ENCODE assay signal across 30 cellular contexts in genomic region chr20:36281785-36282380, GRCh38.
"Had no signal": no experiment of that assay in that cellular context is flagged by ENCODE, and none has a peak within 500 bp of the region (broad histone marks: within the 10 kb centered on the region; RNA-seq: fewer than 3 reads in every experiment).

No MANE protein-coding gene starts in this region.

- H3K9ac ChIP-seq: KMS-11, SK-N-SH had no signal

- H3K36me3 ChIP-seq: adrenal gland, breast epithelium, SJSA1 had no signal

- FAIRE-seq: astrocyte, TTC549 had no signal

- H3K36me3 Mint-ChIP-seq: activated CD8-positive, alpha-beta memory T cell treated with anti-CD3 and anti-CD28 coated beads, Interleukin-2, amount 10 ng/mL, durations not matched to agents 7 days and 5 days had no signal

- H3K9me3 Mint-ChIP-seq: activated CD4-positive, alpha-beta T cell treated with anti-CD3 and anti-CD28 coated beads, Interleukin-2, amount 10 ng/mL, durations not matched to agents 24 days and 14 days; activated T-cell treated with anti-CD3 and anti-CD28 coated beads, Interleukin-2, amount 50 U/mL, for 72 hours; activated T-helper 17 cell treated with anti-CD3 and anti-CD28 coated beads, Interleukin-2, amount 50 U/mL, for 72 hours; T-helper 1 cell treated with Interleukin-12 subunit alpha and Interleukin-12 subunit beta and Interleukin-4 antibody, amounts not matched to agents 30 μg/mL and 1 μg/mL, for 36 hours; T-helper 2 cell treated with Interferon-gamma antibody and Interleukin-4, amounts not matched to agents 5 μg/mL and 100 μg/mL, for 36 hours had no signal

- H3K4me3 Mint-ChIP-seq: activated CD4-positive, alpha-beta T cell treated with anti-CD3 and anti-CD28 coated beads, Interleukin-2, amount 10 ng/mL, durations not matched to agents 24 days and 14 days; activated CD8-positive, alpha-beta memory T cell treated with anti-CD3 and anti-CD28 coated beads, Interleukin-2, amount 10 ng/mL, durations not matched to agents 7 days and 5 days; activated T-cell treated with anti-CD3 and anti-CD28 coated beads, Interleukin-2, amount 50 U/mL, for 72 hours; activated T-helper 17 cell treated with anti-CD3 and anti-CD28 coated beads, Interleukin-2, amount 50 U/mL, for 72 hours; T-helper 1 cell treated with Interleukin-12 subunit alpha and Interleukin-12 subunit beta and Interleukin-4 antibody, amounts not matched to agents 30 μg/mL and 1 μg/mL, for 36 hours; T-helper 2 cell treated with Interferon-gamma antibody and Interleukin-4, amounts not matched to agents 5 μg/mL and 100 μg/mL, for 36 hours had no signal

- H3K9me3 ChIP-seq: adrenal gland, body of pancreas, breast epithelium, SJSA1, SK-N-SH had no signal

- H3K4me1 ChIP-seq: adrenal gland, body of pancreas, breast epithelium, SJSA1 had no signal

- ATAC-seq: activated CD8-positive, alpha-beta memory T cell treated with anti-CD3 and anti-CD28 coated beads, Interleukin-2, amount 10 ng/mL, durations not matched to agents 7 days and 5 days; activated T-cell treated with anti-CD3 and anti-CD28 coated beads, Interleukin-2, amount 50 U/mL, for 72 hours; activated T-helper 17 cell treated with anti-CD3 and anti-CD28 coated beads, Interleukin-2, amount 50 U/mL, for 72 hours; body of pancreas; Panc1 had no signal

- H3K4me3 ChIP-seq: adrenal gland, body of pancreas, breast epithelium, SJSA1 had no signal

- H3K4me2 ChIP-seq: KMS-11, SK-N-SH had no signal

- H3K4me1 Mint-ChIP-seq: activated CD4-positive, alpha-beta T cell treated with anti-CD3 and anti-CD28 coated beads, Interleukin-2, amount 10 ng/mL, durations not matched to agents 24 days and 14 days; activated CD8-positive, alpha-beta memory T cell treated with anti-CD3 and anti-CD28 coated beads, Interleukin-2, amount 10 ng/mL, durations not matched to agents 7 days and 5 days; activated T-helper 17 cell treated with anti-CD3 and anti-CD28 coated beads, Interleukin-2, amount 50 U/mL, for 72 hours had no signal

- H3K27ac ChIP-seq: adrenal gland, body of pancreas, breast epithelium, KMS-11, SJSA1 had no signal

- H3K9me2 ChIP-seq: SK-N-SH had no signal

- H3K27ac Mint-ChIP-seq: activated CD4-positive, alpha-beta T cell treated with anti-CD3 and anti-CD28 coated beads, Interleukin-2, amount 10 ng/mL, durations not matched to agents 24 days and 14 days; activated CD8-positive, alpha-beta memory T cell treated with anti-CD3 and anti-CD28 coated beads, Interleukin-2, amount 10 ng/mL, durations not matched to agents 7 days and 5 days; activated T-cell treated with anti-CD3 and anti-CD28 coated beads, Interleukin-2, amount 50 U/mL, for 72 hours; activated T-helper 17 cell treated with anti-CD3 and anti-CD28 coated beads, Interleukin-2, amount 50 U/mL, for 72 hours; T-helper 1 cell treated with Interleukin-12 subunit alpha and Interleukin-12 subunit beta and Interleukin-4 antibody, amounts not matched to agents 30 μg/mL and 1 μg/mL, for 36 hours; T-helper 2 cell treated with Interferon-gamma antibody and Interleukin-4, amounts not matched to agents 5 μg/mL and 100 μg/mL, for 36 hours had no signal

- DNase-seq: activated CD4-positive, alpha-beta T cell treated with anti-CD3 and anti-CD28 coated beads, Interleukin-2, amount 10 ng/mL, durations not matched to agents 24 days and 14 days; activated CD4-positive, alpha-beta T cell treated with anti-CD3 and anti-CD28 coated beads, Interleukin-2, amount 50 U/mL, for 4 hours; activated CD8-positive, alpha-beta memory T cell treated with anti-CD3 and anti-CD28 coated beads, Interleukin-2, amount 10 ng/mL, durations not matched to agents 7 days and 5 days; activated effector memory CD4-positive, alpha-beta T cell treated with anti-CD3 and anti-CD28 coated beads, Interleukin-2, amount 50 U/mL, for 16 hours; activated naive CD4-positive, alpha-beta T cell; activated naive CD4-positive, alpha-beta T cell treated with anti-CD3 and anti-CD28 coated beads, Interleukin-2, amount 50 U/mL, for 16 hours; activated T-cell treated with anti-CD3 and anti-CD28 coated beads, Interleukin-2, amount 50 U/mL, for 1 hour; activated T-cell treated with anti-CD3 and anti-CD28 coated beads, Interleukin-2, amount 50 U/mL, for 72 hours; adrenal gland; body of pancreas; caudate nucleus; MM.1S; MV-4-11; NCI-H1092; NCI-H1436 treated with DMSO at 0.1 percent for 48 hours; NCI-H1694 treated with DMSO at 0.1 percent for 48 hours; NCI-H2029; NCI-H345; NCI-H524 treated with DMSO at 0.1 percent for 48 hours; SHP77 treated with DMSO at 0.1 percent for 48 hours; SK-N-SH had no signal

- H3K27me3 ChIP-seq: body of pancreas, breast epithelium had no signal
